ENCODE assay signal across 8 cellular contexts in genomic region chr11:67372993-67373915, GRCh38. TPM values are rescaled to one million over a fixed set of nuclear protein-coding genes. Genes with fewer than 3 reads are reported as not detected.
DNase-seq lines count a peak whose midpoint lies in the region; ATAC-seq and TF ChIP-seq lines count a peak whose summit lies in the region.

TSS of gene CLCF1 (minus strand) at chr11:67373598. CDS start at chr11:67373539, 59 bp downstream.

- no peak for DNase-seq in AG09309 (ENCODE audit: low read depth)
- peak; percentile 73 for DNase-seq in GOT3 (lab: John Stamatoyannopoulos, UW)
- DNase-seq in RPMI8226 = peak; percentile 71
- DNase-seq in activated naive CD4-positive, alpha-beta T cell treated with anti-CD3 and anti-CD28 coated beads, Interleukin-2, amount 10 ng/mL, durations not matched to agents 7 days and 5 days = peak; percentile 79
- peak; percentile 84 for DNase-seq in Right ventricle myocardium inferior (ENCODE audit: missing footprints)
- peak; percentile 94 for DNase-seq in posterior vena cava (ENCODE audit: low spot score)
- DNase-seq in NCI-H2171 (lab: John Stamatoyannopoulos, UW) = no peak

- intact Hi-C loops in Right ventricle myocardium inferior (cut with DNase I) = no loop called here
- intact Hi-C loops in posterior vena cava (cut with DNase I) = no loop called here

- peak within 1 kb of the TSS; percentile 37 for H3K27ac Mint-ChIP-seq in activated naive CD4-positive, alpha-beta T cell treated with anti-CD3 and anti-CD28 coated beads, Interleukin-2, amount 10 ng/mL, durations not matched to agents 7 days and 5 days

- peak within 1 kb of the TSS; percentile 80 for H3K4me3 Mint-ChIP-seq in activated naive CD4-positive, alpha-beta T cell treated with anti-CD3 and anti-CD28 coated beads, Interleukin-2, amount 10 ng/mL, durations not matched to agents 7 days and 5 days

- peaks cover 96% of the 10 kb centered on the region for H3K27me3 Mint-ChIP-seq in activated naive CD4-positive, alpha-beta T cell treated with anti-CD3 and anti-CD28 coated beads, Interleukin-2, amount 10 ng/mL, durations not matched to agents 7 days and 5 days

- H3K36me3 Mint-ChIP-seq in activated naive CD4-positive, alpha-beta T cell treated with anti-CD3 and anti-CD28 coated beads, Interleukin-2, amount 10 ng/mL, durations not matched to agents 7 days and 5 days = no peaks in the 10 kb centered on the region

- ATAC-seq in Right ventricle myocardium inferior (peak; percentile 61), HG03520 (IDR thresholded peaks at IDR 0.05; ENCODE audit: unreplicated experiment) (no peak)

- H3K4me1 Mint-ChIP-seq in activated naive CD4-positive, alpha-beta T cell treated with anti-CD3 and anti-CD28 coated beads, Interleukin-2, amount 10 ng/mL, durations not matched to agents 7 days and 5 days = peaks cover 39% of the 10 kb centered on the region

- CTCF ChIA-PET in activated naive CD4-positive, alpha-beta T cell treated with anti-CD3 and anti-CD28 coated beads, Interleukin-2, amount 10 ng/mL, durations not matched to agents 7 days and 5 days (lab: Charles Lee) = interaction anchor here (0.9 to 24.9 kb wide), 10 partner anchors 8 to 291 kb away, joined by 3 to 564 read pairs (median 6); partner anchors contain the start of gene POLD4

- no peaks in the 10 kb centered on the region for H3K9me3 Mint-ChIP-seq in activated naive CD4-positive, alpha-beta T cell treated with anti-CD3 and anti-CD28 coated beads, Interleukin-2, amount 10 ng/mL, durations not matched to agents 7 days and 5 days

- peak within 1 kb of the TSS; percentile 85 for H3K4me3 ChIP-seq in AG09309 (ENCODE audit: control insufficient read depth, low read depth, low read length)

- TF ChIP-seq CTCF in AG09309 (IDR thresholded peaks at IDR 0.05; ENCODE audit: control insufficient read depth, insufficient read depth, low read depth, low read length, missing control alignments) = no peak

RNA-seq across cellular contexts. Expression of gene CLCF1, which starts in this region (rescaled TPM):
- total RNA-seq in Right ventricle myocardium inferior (0.51 TPM), posterior vena cava (10 to 100 TPM; 10.0 to 15.2 TPM)

Comparison
In these comparisons a context has a peak if more than half of its experiments do, and no peak if none do; other contexts are left out.
1. Peak in DNase-seq and ATAC-seq in Right ventricle myocardium inferior; RNA of the gene not detected or under 1 TPM.
2. DNase-seq: peak in GOT3 (single experiment), RPMI8226 (single experiment), activated naive CD4-positive, alpha-beta T cell treated with anti-CD3 and anti-CD28 coated beads, Interleukin-2, amount 10 ng/mL, durations not matched to agents 7 days and 5 days (single experiment) and posterior vena cava (single experiment); none in AG09309 (single experiment) and NCI-H2171 (single experiment).